In the genomic region with DNA sequence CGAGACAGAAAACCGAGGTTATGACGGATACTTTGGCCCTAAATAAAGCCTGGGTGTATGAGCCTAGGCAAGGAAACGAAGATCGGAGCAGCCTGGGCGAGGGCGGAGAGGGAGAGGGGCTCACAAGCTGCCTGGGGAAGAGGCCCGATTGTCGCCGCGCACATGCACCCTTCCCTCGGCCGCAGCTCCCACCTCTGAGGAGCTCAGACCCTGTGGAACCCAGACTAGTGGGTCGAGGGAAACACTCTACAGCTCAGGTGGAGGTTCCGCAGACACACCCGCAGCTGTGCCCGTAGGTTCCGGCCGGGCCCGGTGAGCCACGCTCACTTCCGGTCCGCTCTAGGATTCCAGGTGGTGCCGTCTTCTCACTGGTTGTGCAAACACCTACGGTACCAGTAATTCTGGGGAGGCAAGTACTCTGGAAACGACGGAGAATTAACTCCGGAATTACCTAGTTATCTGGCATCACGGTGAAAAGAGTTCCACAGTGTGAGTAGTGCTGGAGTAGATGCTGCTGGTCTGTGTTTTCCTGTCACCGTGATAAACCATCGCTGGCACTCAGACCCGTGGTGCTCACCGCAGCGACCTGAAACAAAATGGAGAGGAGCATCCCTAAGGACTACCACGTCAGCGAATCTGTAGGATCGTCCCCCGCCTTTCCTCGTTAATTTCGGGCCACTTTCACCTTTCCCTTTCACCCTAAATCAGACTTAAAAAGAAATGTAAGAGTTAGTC, we compare ENCODE assay signal across 1 cellular context.
TF ChIP-seq lines count a peak whose summit lies in the region.

No MANE protein-coding gene starts in this region.

TF ChIP-seq in WTC11, 78 proteins besides CTCF, POLR2A, EP300 and RAD21 (continued from another document and continues in another):
- peak; percentile 85; the same call in 1 of the 2 replicates for TF ChIP-seq ETV6 (CRISPR knock-in tag; IDR thresholded peaks at IDR 0.05)
- peak; percentile 52; the same call in 1 of the 2 replicates for TF ChIP-seq FOXP1 (CRISPR knock-in tag; IDR thresholded peaks at IDR 0.05; ENCODE audit: borderline replicate concordance)
- TF ChIP-seq IRF2 (CRISPR knock-in tag; IDR thresholded peaks at IDR 0.05; ENCODE audit: borderline replicate concordance, low read depth), result no peak
- TF ChIP-seq, protein P1, sequence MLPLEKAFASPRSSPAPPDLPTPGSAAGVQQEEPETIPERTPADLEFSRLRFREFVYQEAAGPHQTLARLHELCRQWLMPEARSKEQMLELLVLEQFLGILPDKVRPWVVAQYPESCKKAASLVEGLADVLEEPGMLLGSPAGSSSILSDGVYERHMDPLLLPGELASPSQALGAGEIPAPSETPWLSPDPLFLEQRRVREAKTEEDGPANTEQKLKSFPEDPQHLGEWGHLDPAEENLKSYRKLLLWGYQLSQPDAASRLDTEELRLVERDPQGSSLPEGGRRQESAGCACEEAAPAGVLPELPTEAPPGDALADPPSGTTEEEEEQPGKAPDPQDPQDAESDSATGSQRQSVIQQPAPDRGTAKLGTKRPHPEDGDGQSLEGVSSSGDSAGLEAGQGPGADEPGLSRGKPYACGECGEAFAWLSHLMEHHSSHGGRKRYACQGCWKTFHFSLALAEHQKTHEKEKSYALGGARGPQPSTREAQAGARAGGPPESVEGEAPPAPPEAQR (CRISPR knock-in tag; IDR thresholded peaks at IDR 0.05), result no peak
- no peak for TF ChIP-seq NFE2L1 (CRISPR knock-in tag; IDR thresholded peaks at IDR 0.05)
- no peak for TF ChIP-seq JAZF1 (CRISPR knock-in tag; IDR thresholded peaks at IDR 0.05)
- no peak for TF ChIP-seq TEAD4 (CRISPR knock-in tag; IDR thresholded peaks at IDR 0.05)
- TF ChIP-seq, protein P2, sequence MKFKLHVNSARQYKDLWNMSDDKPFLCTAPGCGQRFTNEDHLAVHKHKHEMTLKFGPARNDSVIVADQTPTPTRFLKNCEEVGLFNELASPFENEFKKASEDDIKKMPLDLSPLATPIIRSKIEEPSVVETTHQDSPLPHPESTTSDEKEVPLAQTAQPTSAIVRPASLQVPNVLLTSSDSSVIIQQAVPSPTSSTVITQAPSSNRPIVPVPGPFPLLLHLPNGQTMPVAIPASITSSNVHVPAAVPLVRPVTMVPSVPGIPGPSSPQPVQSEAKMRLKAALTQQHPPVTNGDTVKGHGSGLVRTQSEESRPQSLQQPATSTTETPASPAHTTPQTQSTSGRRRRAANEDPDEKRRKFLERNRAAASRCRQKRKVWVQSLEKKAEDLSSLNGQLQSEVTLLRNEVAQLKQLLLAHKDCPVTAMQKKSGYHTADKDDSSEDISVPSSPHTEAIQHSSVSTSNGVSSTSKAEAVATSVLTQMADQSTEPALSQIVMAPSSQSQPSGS (CRISPR knock-in tag; IDR thresholded peaks at IDR 0.05; ENCODE audit: borderline replicate concordance, low read depth), result no peak
- no peak for TF ChIP-seq E2F5 (CRISPR knock-in tag; IDR thresholded peaks at IDR 0.05)
- TF ChIP-seq ESRRA (CRISPR knock-in tag; IDR thresholded peaks at IDR 0.05; ENCODE audit: borderline replicate concordance), result no peak
- no peak for TF ChIP-seq NFATC4 (CRISPR knock-in tag; IDR thresholded peaks at IDR 0.05)
- TF ChIP-seq CREB1 (CRISPR knock-in tag; IDR thresholded peaks at IDR 0.05), result no peak; the same call in 1 of the 2 replicates
- TF ChIP-seq RELA (CRISPR knock-in tag; IDR thresholded peaks at IDR 0.05; ENCODE audit: borderline replicate concordance), result no peak
- TF ChIP-seq ZNF396 (CRISPR knock-in tag; IDR thresholded peaks at IDR 0.05; ENCODE audit: borderline replicate concordance), result no peak
- TF ChIP-seq NR2C2 (CRISPR knock-in tag; IDR thresholded peaks at IDR 0.05), result no peak
- TF ChIP-seq E2F1 (CRISPR knock-in tag; IDR thresholded peaks at IDR 0.05), result no peak
- TF ChIP-seq FOXJ3 (CRISPR knock-in tag; IDR thresholded peaks at IDR 0.05; ENCODE audit: borderline replicate concordance), result no peak
- no peak for TF ChIP-seq ELF4 (CRISPR knock-in tag; IDR thresholded peaks at IDR 0.05; ENCODE audit: low read depth)
- TF ChIP-seq, protein P3, sequence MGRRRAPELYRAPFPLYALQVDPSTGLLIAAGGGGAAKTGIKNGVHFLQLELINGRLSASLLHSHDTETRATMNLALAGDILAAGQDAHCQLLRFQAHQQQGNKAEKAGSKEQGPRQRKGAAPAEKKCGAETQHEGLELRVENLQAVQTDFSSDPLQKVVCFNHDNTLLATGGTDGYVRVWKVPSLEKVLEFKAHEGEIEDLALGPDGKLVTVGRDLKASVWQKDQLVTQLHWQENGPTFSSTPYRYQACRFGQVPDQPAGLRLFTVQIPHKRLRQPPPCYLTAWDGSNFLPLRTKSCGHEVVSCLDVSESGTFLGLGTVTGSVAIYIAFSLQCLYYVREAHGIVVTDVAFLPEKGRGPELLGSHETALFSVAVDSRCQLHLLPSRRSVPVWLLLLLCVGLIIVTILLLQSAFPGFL (CRISPR knock-in tag; IDR thresholded peaks at IDR 0.05; ENCODE audit: borderline replicate concordance), result no peak
- no peak for TF ChIP-seq STAT6 (CRISPR knock-in tag; conservative IDR thresholded peaks at IDR 0.05; ENCODE audit: low read depth)
- TF ChIP-seq ZNF532 (CRISPR knock-in tag; IDR thresholded peaks at IDR 0.05; ENCODE audit: borderline replicate concordance), result no peak
- peak; percentile 71; the same call in 1 of the 2 replicates for TF ChIP-seq IRF1 (CRISPR knock-in tag; IDR thresholded peaks at IDR 0.05)
- TF ChIP-seq TP53 (CRISPR knock-in tag; IDR thresholded peaks at IDR 0.05), result no peak
- no peak for TF ChIP-seq NFYB (CRISPR knock-in tag; conservative IDR thresholded peaks at IDR 0.05; ENCODE audit: low read depth)
- TF ChIP-seq ZNF219 (CRISPR knock-in tag; IDR thresholded peaks at IDR 0.05; ENCODE audit: borderline replicate concordance), result no peak
- TF ChIP-seq PRRX2 (CRISPR knock-in tag; IDR thresholded peaks at IDR 0.05), result no peak
- no peak for TF ChIP-seq NR3C1 (CRISPR knock-in tag; conservative IDR thresholded peaks at IDR 0.05; ENCODE audit: low read depth)
- TF ChIP-seq MYBL2 (CRISPR knock-in tag; IDR thresholded peaks at IDR 0.05), result no peak; the same call in 1 of the 2 replicates
- TF ChIP-seq SMAD3 (CRISPR knock-in tag; IDR thresholded peaks at IDR 0.05; ENCODE audit: borderline replicate concordance), result peak; percentile 55; the same call in 1 of the 2 replicates
- peak; percentile 91 for TF ChIP-seq GABPB1 (CRISPR knock-in tag; IDR thresholded peaks at IDR 0.05)
- no peak for TF ChIP-seq CBFB (CRISPR knock-in tag; IDR thresholded peaks at IDR 0.05; ENCODE audit: low read depth)
- peak; percentile 88; the same call in 1 of the 2 replicates for TF ChIP-seq FOXK1 (CRISPR knock-in tag; IDR thresholded peaks at IDR 0.05)
- no peak; the same call in 1 of the 2 replicates for TF ChIP-seq FOXP4 (CRISPR knock-in tag; IDR thresholded peaks at IDR 0.05)
- no peak for TF ChIP-seq ZNF121 (CRISPR knock-in tag; IDR thresholded peaks at IDR 0.05)
- TF ChIP-seq, protein P4, sequence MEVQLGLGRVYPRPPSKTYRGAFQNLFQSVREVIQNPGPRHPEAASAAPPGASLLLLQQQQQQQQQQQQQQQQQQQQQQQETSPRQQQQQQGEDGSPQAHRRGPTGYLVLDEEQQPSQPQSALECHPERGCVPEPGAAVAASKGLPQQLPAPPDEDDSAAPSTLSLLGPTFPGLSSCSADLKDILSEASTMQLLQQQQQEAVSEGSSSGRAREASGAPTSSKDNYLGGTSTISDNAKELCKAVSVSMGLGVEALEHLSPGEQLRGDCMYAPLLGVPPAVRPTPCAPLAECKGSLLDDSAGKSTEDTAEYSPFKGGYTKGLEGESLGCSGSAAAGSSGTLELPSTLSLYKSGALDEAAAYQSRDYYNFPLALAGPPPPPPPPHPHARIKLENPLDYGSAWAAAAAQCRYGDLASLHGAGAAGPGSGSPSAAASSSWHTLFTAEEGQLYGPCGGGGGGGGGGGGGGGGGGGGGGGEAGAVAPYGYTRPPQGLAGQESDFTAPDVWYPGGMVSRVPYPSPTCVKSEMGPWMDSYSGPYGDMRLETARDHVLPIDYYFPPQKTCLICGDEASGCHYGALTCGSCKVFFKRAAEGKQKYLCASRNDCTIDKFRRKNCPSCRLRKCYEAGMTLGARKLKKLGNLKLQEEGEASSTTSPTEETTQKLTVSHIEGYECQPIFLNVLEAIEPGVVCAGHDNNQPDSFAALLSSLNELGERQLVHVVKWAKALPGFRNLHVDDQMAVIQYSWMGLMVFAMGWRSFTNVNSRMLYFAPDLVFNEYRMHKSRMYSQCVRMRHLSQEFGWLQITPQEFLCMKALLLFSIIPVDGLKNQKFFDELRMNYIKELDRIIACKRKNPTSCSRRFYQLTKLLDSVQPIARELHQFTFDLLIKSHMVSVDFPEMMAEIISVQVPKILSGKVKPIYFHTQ (CRISPR knock-in tag; IDR thresholded peaks at IDR 0.05), result no peak
- no peak for TF ChIP-seq ZNF138 (CRISPR knock-in tag; conservative IDR thresholded peaks at IDR 0.05)
